Comparison of ENCODE assay signal across 17 cellular contexts in the genomic region with DNA sequence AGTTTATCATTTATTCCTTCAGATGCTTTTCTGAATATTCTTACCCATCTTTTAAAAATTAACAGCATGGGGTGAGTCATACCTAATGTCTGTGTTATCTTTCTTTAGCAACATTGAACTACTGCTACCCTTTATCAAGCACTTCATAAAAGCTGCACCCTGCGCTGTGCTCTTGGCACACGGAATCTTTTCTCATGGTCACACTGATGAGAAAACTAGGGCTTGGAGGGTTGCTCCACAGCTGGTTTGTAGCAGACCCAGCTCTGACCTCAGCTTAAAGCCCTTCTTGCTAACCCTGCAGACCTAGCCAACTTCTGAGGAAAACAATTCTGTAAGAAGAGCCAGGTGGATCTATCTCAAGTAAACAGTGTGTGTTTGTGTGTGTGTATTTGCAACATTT.
DNase-seq lines count a peak whose midpoint lies in the region; ATAC-seq and TF ChIP-seq lines count a peak whose summit lies in the region.
"Had no signal": no experiment of that assay in that cellular context is flagged by ENCODE, and none has a peak within 500 bp of the region (broad histone marks: within the 10 kb centered on the region; RNA-seq: fewer than 3 reads in every experiment).

No MANE protein-coding gene starts in this region.

- in situ Hi-C loops in Caki2 (cut with HindIII; ENCODE audit: low pct_unique_long_range_greater_than_20kb, low sequenced_read_pairs), result no loop called here

- no peaks in the 10 kb centered on the region for H3K9me3 Mint-ChIP-seq in T-cell
- H3K9me3 Mint-ChIP-seq: activated CD4-positive, alpha-beta T cell treated with anti-CD3 and anti-CD28 coated beads, Interleukin-2, amount 10 ng/mL, durations not matched to agents 24 days and 14 days; activated naive CD8-positive, alpha-beta T cell treated with anti-CD3 and anti-CD28 coated beads, Interleukin-2, amount 50 U/mL, for 24 hours; activated T-cell treated with anti-CD3 and anti-CD28 coated beads, Interleukin-2, amount 50 U/mL, for 4 hours; dendritic cell treated with granulocyte-macrophage colony-stimulating factor and Interleukin-4, amounts not matched to agents 40 ng/mL and 50 ng/mL, for 4 days had no signal

- DNase-seq in Caki2 (ENCODE audit: low read depth), result peak; percentile 21
- peak; percentile 97 for DNase-seq in amniotic epithelial cell (ENCODE audit: low read depth)
- peak; percentile 83 for DNase-seq in fibroblast of the aortic adventitia (ENCODE audit: low read depth)
- peak; percentile 50 for DNase-seq in sciatic nerve (ENCODE audit: low spot score)
- DNase-seq in activated effector memory CD4-positive, alpha-beta T cell treated with anti-CD3 and anti-CD28 coated beads, Interleukin-2, amount 50 U/mL, for 16 hours, result no peak
- DNase-seq in NCI-H2081 treated with DMSO at 0.1 percent for 48 hours (lab: John Stamatoyannopoulos, UW), result no peak
- DNase-seq in T-cell, result no peak
- DNase-seq: activated CD4-positive, alpha-beta T cell treated with anti-CD3 and anti-CD28 coated beads, Interleukin-2, amount 10 ng/mL, durations not matched to agents 24 days and 14 days; activated naive CD8-positive, alpha-beta T cell treated with anti-CD3 and anti-CD28 coated beads, Interleukin-2, amount 50 U/mL, for 24 hours; activated T-cell treated with anti-CD3 and anti-CD28 coated beads, Interleukin-2, amount 50 U/mL, for 4 hours; NCI-H1694; NCI-H526 treated with DMSO at 0.1 percent for 48 hours; Peyer's patch; T-helper 2 cell had no signal

- H3K4me3 ChIP-seq in fibroblast of the aortic adventitia (ENCODE audit: low read depth, low read length), result no peak overlapping the region
- H3K4me3 ChIP-seq: BLaER1 treated with 17β-estradiol and CSF1 and Interleukin-3, amounts not matched to agents 10 nM and 100 nM; Peyer's patch had no signal

- POLR2A ChIA-PET in T-cell (lab: Charles Lee), result no interaction called here

- no peak overlapping the region for H3K27ac Mint-ChIP-seq in T-cell
- H3K27ac Mint-ChIP-seq: activated CD4-positive, alpha-beta T cell treated with anti-CD3 and anti-CD28 coated beads, Interleukin-2, amount 10 ng/mL, durations not matched to agents 24 days and 14 days; activated naive CD8-positive, alpha-beta T cell treated with anti-CD3 and anti-CD28 coated beads, Interleukin-2, amount 50 U/mL, for 24 hours; dendritic cell treated with granulocyte-macrophage colony-stimulating factor and Interleukin-4, amounts not matched to agents 40 ng/mL and 50 ng/mL, for 4 days had no signal

- ATAC-seq in sciatic nerve, result peak; percentile 49
- ATAC-seq in HG03432 (IDR thresholded peaks at IDR 0.05; ENCODE audit: unreplicated experiment), result no peak
- no peak for ATAC-seq in T-cell (replicated peaks in 1 of 4)
- ATAC-seq: activated naive CD8-positive, alpha-beta T cell treated with anti-CD3 and anti-CD28 coated beads, Interleukin-2, amount 50 U/mL, for 24 hours; activated T-cell treated with anti-CD3 and anti-CD28 coated beads, Interleukin-2, amount 50 U/mL, for 4 hours had no signal

- TF ChIP-seq CTCF in fibroblast of the aortic adventitia (IDR thresholded peaks at IDR 0.05; ENCODE audit: insufficient read depth, low read length), result no peak

- no peak overlapping the region for H3K4me3 Mint-ChIP-seq in T-cell
- H3K4me3 Mint-ChIP-seq: activated CD4-positive, alpha-beta T cell treated with anti-CD3 and anti-CD28 coated beads, Interleukin-2, amount 10 ng/mL, durations not matched to agents 24 days and 14 days; activated naive CD8-positive, alpha-beta T cell treated with anti-CD3 and anti-CD28 coated beads, Interleukin-2, amount 50 U/mL, for 24 hours; activated T-cell treated with anti-CD3 and anti-CD28 coated beads, Interleukin-2, amount 50 U/mL, for 4 hours; dendritic cell treated with granulocyte-macrophage colony-stimulating factor and Interleukin-4, amounts not matched to agents 40 ng/mL and 50 ng/mL, for 4 days had no signal

- H3K36me3 Mint-ChIP-seq in T-cell, result peaks cover 69% of the 10 kb centered on the region

- peaks cover 0 to 5% (median 0%) of the 10 kb centered on the region in 3 donors for H3K4me1 Mint-ChIP-seq in T-cell
- H3K4me1 Mint-ChIP-seq: activated naive CD8-positive, alpha-beta T cell treated with anti-CD3 and anti-CD28 coated beads, Interleukin-2, amount 50 U/mL, for 24 hours had no signal

- no peaks in the 10 kb centered on the region for H3K27me3 Mint-ChIP-seq in T-cell
- H3K27me3 Mint-ChIP-seq: activated CD4-positive, alpha-beta T cell treated with anti-CD3 and anti-CD28 coated beads, Interleukin-2, amount 10 ng/mL, durations not matched to agents 24 days and 14 days; activated naive CD8-positive, alpha-beta T cell treated with anti-CD3 and anti-CD28 coated beads, Interleukin-2, amount 50 U/mL, for 24 hours; dendritic cell treated with granulocyte-macrophage colony-stimulating factor and Interleukin-4, amounts not matched to agents 40 ng/mL and 50 ng/mL, for 4 days had no signal

- intact Hi-C loops in sciatic nerve (cut with DNase I), result no loop called here

- CTCF ChIA-PET in T-cell (lab: Charles Lee), result interaction anchor here in 1 of 2 donors (1.6 kb wide), 1 partner anchor 10 kb away, joined by 4 read pairs; no protein-coding TSS in a partner anchor

Comparison
In these comparisons a context has a peak if more than half of its experiments do, and no peak if none do; other contexts are left out.
1. DNase-seq: peak in Caki2 (single experiment), amniotic epithelial cell (single experiment), fibroblast of the aortic adventitia (single experiment) and sciatic nerve (single experiment); none in activated effector memory CD4-positive, alpha-beta T cell treated with anti-CD3 and anti-CD28 coated beads, Interleukin-2, amount 50 U/mL, for 16 hours (single experiment), NCI-H2081 treated with DMSO at 0.1 percent for 48 hours (single experiment) and T-cell (0 of 34).